Comparison of ENCODE assay signal across 8 cellular contexts in genomic region chr2:20050712-20051517, GRCh38. TPM values are rescaled to one million over a fixed set of nuclear protein-coding genes. Genes with fewer than 3 reads are reported as not detected.
DNase-seq lines count a peak whose midpoint lies in the region; ATAC-seq lines count a peak whose summit lies in the region.

No MANE protein-coding gene starts in this region.

- H3K4me3 ChIP-seq in SJSA1 (peak overlapping the region; percentile 59), skeletal muscle tissue (ENCODE audit: low read length in 3 of 3) (peak overlapping the region; percentile 84 to 96 (median 95))

- ATAC-seq in GM21423 (IDR thresholded peaks at IDR 0.05; ENCODE audit: unreplicated experiment): peak; percentile 17
- ATAC-seq in central memory CD8-positive, alpha-beta T cell (replicated peaks; ENCODE audit: extremely low read depth, poor library complexity, severe bottlenecking): peak; percentile 20

- H3K4me1 Mint-ChIP-seq in central memory CD8-positive, alpha-beta T cell: no peaks in the 10 kb centered on the region

- no peaks in the 10 kb centered on the region for H3K4me1 ChIP-seq in ES-I3 (ENCODE audit: insufficient read depth, low read length)
- peaks cover 32% of the 10 kb centered on the region for H3K4me1 ChIP-seq in SJSA1 (replicated peaks)
- H3K4me1 ChIP-seq in skeletal muscle tissue (ENCODE audit: control insufficient read depth in 3 of 3, insufficient read depth in 3 of 3, low read length in 3 of 3): peaks cover 3 to 32% (median 21%) of the 10 kb centered on the region in 3 donors

- H3K27ac Mint-ChIP-seq in central memory CD8-positive, alpha-beta T cell (ENCODE audit: low read depth): no peak overlapping the region

- peak overlapping the region; percentile 96 for H3K27ac ChIP-seq in SJSA1
- peak overlapping the region; percentile 97 for H3K27ac ChIP-seq in skeletal muscle tissue (ENCODE audit: low read depth, low read length)

- H3K9me3 Mint-ChIP-seq in central memory CD8-positive, alpha-beta T cell: no peaks in the 10 kb centered on the region

- no peaks in the 10 kb centered on the region for H3K27me3 ChIP-seq in SJSA1 (replicated peaks)
- H3K27me3 ChIP-seq in skeletal muscle tissue (ENCODE audit: control insufficient read depth in 3 of 3, insufficient read depth in 3 of 3, low read length in 3 of 3): no peaks in the 10 kb centered on the region

- no peaks in the 10 kb centered on the region for H3K36me3 ChIP-seq in ES-I3 (ENCODE audit: insufficient read depth, low read length)
- H3K36me3 ChIP-seq in SJSA1: no peaks in the 10 kb centered on the region
- H3K36me3 ChIP-seq in skeletal muscle tissue (ENCODE audit: control insufficient read depth in 3 of 3, insufficient read depth in 3 of 3, low read length in 3 of 3): no peaks in the 10 kb centered on the region

- no peak overlapping the region for H3K4me3 Mint-ChIP-seq in central memory CD8-positive, alpha-beta T cell

- H3K9ac ChIP-seq in ES-I3 (ENCODE audit: low read depth, low read length) (peak overlapping the region; percentile 92), skeletal muscle tissue (ENCODE audit: low read depth in 1 of 3, low read length in 3 of 3) (peak overlapping the region; percentile 84 to 98 (median 96))

- DNase-seq in HT-29 (ENCODE audit: low spot score) (peak; percentile 76), SJSA1 (ENCODE audit: low read depth in 1 of 2, low spot score in 2 of 2) (peak; percentile 65 to 73), iris pigment epithelial cell (ENCODE audit: low read depth) (peak; percentile 68), D341Med (ENCODE audit: low spot score) (no peak)
- DNase-seq in central memory CD8-positive, alpha-beta T cell (ENCODE audit: low spot score in 2 of 2): no peak

- H3K36me3 Mint-ChIP-seq in central memory CD8-positive, alpha-beta T cell (ENCODE audit: insufficient read depth): peaks cover 6% of the 10 kb centered on the region

- peaks cover 20% of the 10 kb centered on the region for H3K27me3 Mint-ChIP-seq in central memory CD8-positive, alpha-beta T cell

- H3K9me3 ChIP-seq in ES-I3 (ENCODE audit: control insufficient read depth, insufficient read depth, low read length): no peaks in the 10 kb centered on the region
- H3K9me3 ChIP-seq in SJSA1 (replicated peaks): no peaks in the 10 kb centered on the region
- no peaks in the 10 kb centered on the region for H3K9me3 ChIP-seq in skeletal muscle tissue (ENCODE audit: control insufficient read depth in 3 of 3, low read length in 3 of 3)

RNA-seq across cellular contexts. Expression of gene LAPTM4A, which starts 0.5 kb away (rescaled TPM):
- 22.7 and 26.8 TPM in 2 replicates for total RNA-seq in HT-29 (2014; rRNA removed; shearing (Covaris generic))
- total RNA-seq in SJSA1 (2014; rRNA removed; shearing (Covaris generic)): 161 and 214 TPM in 2 replicates
- 269 TPM for total RNA-seq in skeletal muscle tissue

RNA-seq across cellular contexts. Expression of gene MATN3, which starts 38.4 kb away (rescaled TPM):
- 0.26 and 1.0 TPM in 2 replicates for total RNA-seq in HT-29 (2014; rRNA removed; shearing (Covaris generic))
- 2.9 and 4.3 TPM in 2 replicates for total RNA-seq in SJSA1 (2014; rRNA removed; shearing (Covaris generic))
- total RNA-seq in skeletal muscle tissue: 0.52 TPM

Comparison
In these comparisons a context has a peak if more than half of its experiments do, and no peak if none do; other contexts are left out.
1. DNase-seq: peak in HT-29 (single experiment), SJSA1 (2 of 2) and iris pigment epithelial cell (single experiment); none in central memory CD8-positive, alpha-beta T cell (0 of 2) and D341Med (single experiment).